In the genomic region with DNA sequence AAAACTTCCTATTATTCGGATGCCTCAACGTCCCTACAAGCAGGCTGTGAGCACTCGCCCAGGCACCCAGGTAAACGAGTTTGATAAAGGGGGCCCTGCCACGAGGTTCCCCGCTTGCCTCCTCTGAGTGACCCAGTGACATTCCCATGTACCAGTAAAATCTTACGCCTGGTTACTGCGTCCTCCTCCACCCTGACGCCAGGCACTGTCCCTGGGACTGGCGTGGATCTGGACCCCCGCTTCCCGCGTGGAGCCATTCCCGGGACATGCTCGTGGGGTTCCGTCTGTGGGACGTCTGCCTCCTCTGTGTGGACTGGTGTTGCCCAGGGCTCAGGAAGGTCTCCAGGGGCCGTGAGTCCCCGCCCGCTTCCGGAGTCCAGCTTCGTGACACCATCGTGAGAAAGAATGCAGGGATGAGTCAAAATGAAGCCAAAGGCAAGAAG, we compare ENCODE assay signal across 1 cellular context.
TF ChIP-seq lines count a peak whose summit lies in the region.

No MANE protein-coding gene starts in this region.

TF ChIP-seq in IMR-90, 13 proteins besides CTCF, POLR2A, EP300 and RAD21 (continued from another document):
- TF ChIP-seq FOS (IDR thresholded peaks at IDR 0.05; ENCODE audit: low read depth, low read length) (no peak), MAFK (IDR thresholded peaks at IDR 0.05; ENCODE audit: low read depth, low read length) (no peak), CEBPB (IDR thresholded peaks at IDR 0.05; ENCODE audit: low read depth, low read length) (no peak), BHLHE40 (IDR thresholded peaks at IDR 0.05; ENCODE audit: low read depth, low read length) (no peak), MXI1 (IDR thresholded peaks at IDR 0.05; ENCODE audit: borderline replicate concordance, low read depth, low read length) (no peak), SMC3 (IDR thresholded peaks at IDR 0.05; ENCODE audit: low read depth, low read length) (no peak)
